ENCODE assay signal across 25 cellular contexts in the genomic region with DNA sequence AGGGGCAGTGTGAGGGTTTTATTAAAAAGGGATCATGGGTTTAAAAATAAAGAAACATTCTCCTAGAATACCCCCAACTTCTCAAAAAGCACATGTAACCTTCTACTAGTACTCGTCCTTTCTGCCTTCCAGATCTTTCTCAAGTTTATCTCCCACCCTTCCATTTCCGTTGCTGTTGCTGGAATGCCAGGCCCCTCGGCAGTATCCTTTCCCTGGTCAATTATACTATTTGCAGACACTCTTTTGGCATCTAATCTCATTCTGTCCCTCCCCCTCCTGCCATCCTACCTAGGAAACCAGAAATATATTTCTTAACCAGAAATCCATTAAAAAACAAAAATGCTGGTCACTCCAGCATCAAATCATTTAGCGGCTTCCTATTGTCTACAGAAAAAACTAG.
DNase-seq lines count a peak whose midpoint lies in the region; ATAC-seq and TF ChIP-seq lines count a peak whose summit lies in the region.
"Had no signal": no experiment of that assay in that cellular context is flagged by ENCODE, and none has a peak within 500 bp of the region (broad histone marks: within the 10 kb centered on the region; RNA-seq: fewer than 3 reads in every experiment).

No MANE protein-coding gene starts in this region.

- ATAC-seq in SK-N-SH treated with all-trans-retinoic acid at 6 μM for 48 hours (no peak), HG02798 (IDR thresholded peaks at IDR 0.05; ENCODE audit: poor library complexity, unreplicated experiment) (no peak), HG02852 (IDR thresholded peaks at IDR 0.05; ENCODE audit: unreplicated experiment) (no peak), GM19351 (IDR thresholded peaks at IDR 0.05; ENCODE audit: unreplicated experiment) (no peak)
- ATAC-seq: A549, GM12878 had no signal

- no peaks in the 10 kb centered on the region for H4K20me1 ChIP-seq in SK-N-SH (ENCODE audit: insufficient read depth)
- H4K20me1 ChIP-seq: BLaER1 had no signal

- H3K23ac ChIP-seq in mesendoderm (ENCODE audit: low read length) = no peak overlapping the region

- no peak overlapping the region for H2BK15ac ChIP-seq in mesendoderm (replicated peaks; ENCODE audit: low read depth)

- H3K27ac ChIP-seq in SK-N-SH (ENCODE audit: low read depth in 2 of 2, low read length in 1 of 2) (peak overlapping the region in 1 of 2 experiments; percentile 28; a peak in 2 of 4 replicates), HUES6 (ENCODE audit: low read depth, low read length) (peak overlapping the region; percentile 29; the same call in 1 of the 2 replicates), mesendoderm (ENCODE audit: low read depth, low read length) (no peak overlapping the region), parathyroid adenoma (peak overlapping the region; percentile 20)
- H3K27ac ChIP-seq: 22Rv1, A549, BLaER1 had no signal

- H3K18ac ChIP-seq in mesendoderm (ENCODE audit: low read length) = no peak overlapping the region

- H2AFZ ChIP-seq in SK-N-SH (ENCODE audit: low read depth) (no peak overlapping the region), parathyroid adenoma (peak overlapping the region; percentile 59)

- peaks cover 0 to 7% of the 10 kb centered on the region in 2 experiments; a peak in 2 of 4 replicates for H3K4me1 ChIP-seq in SK-N-SH (ENCODE audit: control insufficient read depth in 1 of 2, insufficient read depth in 2 of 2, low read depth in 1 of 2, low read length in 1 of 2)
- H3K4me1 ChIP-seq in HUES6 (ENCODE audit: control insufficient read depth, insufficient read depth, low read length) = no peaks in the 10 kb centered on the region
- no peaks in the 10 kb centered on the region for H3K4me1 ChIP-seq in mesendoderm (ENCODE audit: control insufficient read depth, low read depth, low read length)
- H3K4me1 ChIP-seq in parathyroid adenoma = peaks cover 9% of the 10 kb centered on the region
- H3K4me1 ChIP-seq: A549, BLaER1 had no signal

- no peak overlapping the region for H2BK5ac ChIP-seq in mesendoderm (ENCODE audit: low read length)

- POLR2A ChIA-PET in SK-N-SH (lab: Yijun Ruan, JAX) = no interaction called here

- H3F3A ChIP-seq in SK-N-SH (replicated peaks; ENCODE audit: insufficient read depth) = no peaks in the 10 kb centered on the region

- no peak overlapping the region for H3K56ac ChIP-seq in mesendoderm (ENCODE audit: low read length)

- H4K8ac ChIP-seq in mesendoderm (ENCODE audit: low read depth, low read length) = no peak overlapping the region

- H3K36me3 ChIP-seq in SK-N-SH (replicated peaks in 1 of 2; ENCODE audit: control insufficient read depth in 1 of 2, insufficient read depth in 2 of 2, low read length in 1 of 2) (no peaks in the 10 kb centered on the region), HUES6 (ENCODE audit: control insufficient read depth, insufficient read depth, low read length) (no peaks in the 10 kb centered on the region), mesendoderm (ENCODE audit: control insufficient read depth, insufficient read depth, low read length) (no peaks in the 10 kb centered on the region), parathyroid adenoma (ENCODE audit: control insufficient read depth, insufficient read depth, low read length) (no peaks in the 10 kb centered on the region)
- H3K36me3 ChIP-seq: BLaER1 had no signal

- H3K9me2 ChIP-seq in SK-N-SH = no peaks in the 10 kb centered on the region

- peak in 1 of 2 experiments; percentile 75; a peak in 1 of 4 replicates for TF ChIP-seq EP300 in SK-N-SH (IDR thresholded peaks at IDR 0.05; ENCODE audit: borderline replicate concordance in 1 of 2, low read depth in 1 of 2, low read length in 1 of 2)

- DNase-seq in SK-N-SH (peak; percentile 38), mesendoderm (peak; percentile 16)
- DNase-seq: AML-193; C1 segment of cervical spinal cord; CD4-positive, alpha-beta memory T cell; CD4-positive, CD25-positive, alpha-beta regulatory T cell; CD8-positive, alpha-beta memory T cell; COR-L47; DMS 273 treated with DMSO at 0.1 percent for 48 hours; DMS153; DMS53; DMS79; DND-41; EL; GDM1 had no signal

- no peak for TF ChIP-seq RAD21 in SK-N-SH (IDR thresholded peaks at IDR 0.05; ENCODE audit: low read length)

- H3K79me2 ChIP-seq in SK-N-SH (ENCODE audit: insufficient read depth) (no peaks in the 10 kb centered on the region), mesendoderm (ENCODE audit: control insufficient read depth, insufficient read depth, low read length) (no peaks in the 10 kb centered on the region), parathyroid adenoma (no peaks in the 10 kb centered on the region)

- H2AK5ac ChIP-seq in mesendoderm (ENCODE audit: low read length) = no peak overlapping the region

- H4K5ac ChIP-seq in mesendoderm (ENCODE audit: low read length) = no peak overlapping the region

- TF ChIP-seq CTCF in SK-N-SH (IDR thresholded peaks at IDR 0.05) (no peak), parathyroid adenoma (IDR thresholded peaks at IDR 0.05) (no peak)

- CTCF ChIA-PET in SK-N-SH (lab: Yijun Ruan, JAX) = interaction anchor here (0.8 kb wide), 1 partner anchor 10 kb away, joined by 3 read pairs; no protein-coding TSS in a partner anchor

- H3K4me3 ChIP-seq in SK-N-SH (ENCODE audit: low read depth in 2 of 2, low read length in 1 of 2) = no peak overlapping the region
- H3K4me3 ChIP-seq in HUES6 (ENCODE audit: low read depth, low read length) = no peak overlapping the region
- no peak overlapping the region for H3K4me3 ChIP-seq in mesendoderm (ENCODE audit: low read length)
- no peak overlapping the region for H3K4me3 ChIP-seq in parathyroid adenoma (ENCODE audit: low read depth, low read length)
- H3K4me3 ChIP-seq: A549, BLaER1, GM12878 had no signal

- no peak overlapping the region for H3K9ac ChIP-seq in SK-N-SH
- H3K9ac ChIP-seq in HUES6 (ENCODE audit: low read length) = no peak overlapping the region
- H3K9ac ChIP-seq in mesendoderm (ENCODE audit: low read length) = no peak overlapping the region
- no peak overlapping the region for H3K9ac ChIP-seq in parathyroid adenoma
- H3K9ac ChIP-seq: BLaER1 had no signal

- H3K27me3 ChIP-seq in SK-N-SH (ENCODE audit: insufficient read depth) (no peaks in the 10 kb centered on the region), HUES6 (ENCODE audit: control insufficient read depth, insufficient read depth, low read length) (no peaks in the 10 kb centered on the region), mesendoderm (ENCODE audit: insufficient read depth, low read length, poor library complexity) (no peaks in the 10 kb centered on the region), parathyroid adenoma (ENCODE audit: control insufficient read depth, insufficient read depth, low read length) (no peaks in the 10 kb centered on the region)
- H3K27me3 ChIP-seq: BLaER1 had no signal

- H3K9me3 ChIP-seq in SK-N-SH = no peaks in the 10 kb centered on the region
- H3K9me3 ChIP-seq in HUES6 (ENCODE audit: control insufficient read depth, insufficient read depth, low read depth, low read length) = no peaks in the 10 kb centered on the region; the same call in 1 of the 2 replicates
- H3K9me3 ChIP-seq in parathyroid adenoma (ENCODE audit: control insufficient read depth, low read length) = no peaks in the 10 kb centered on the region
- H3K9me3 ChIP-seq: BLaER1 had no signal

- H3K4me2 ChIP-seq in SK-N-SH (no peak overlapping the region), mesendoderm (ENCODE audit: low read length) (no peak overlapping the region), parathyroid adenoma (ENCODE audit: low read length) (no peak overlapping the region)
- H3K4me2 ChIP-seq: A549, BLaER1 had no signal

- no peaks in the 10 kb centered on the region for H3K79me1 ChIP-seq in mesendoderm (ENCODE audit: low read length)

- H2BK120ac ChIP-seq in mesendoderm (ENCODE audit: low read depth, low read length) = no peak overlapping the region

- no peak overlapping the region for H3K4ac ChIP-seq in mesendoderm (ENCODE audit: low read depth, low read length)

- 59% methylated on average over 4 of the region's 4 CpGs for WGBS in SK-N-SH (ENCODE audit: low lambda C conversion rate)
- no CpG with 5 or more reads among the region's 4 CpGs for WGBS in mesendoderm (ENCODE audit: extremely low coverage, insufficient coverage, low lambda C conversion rate)

TF ChIP-seq in SK-N-SH, 30 proteins besides CTCF, POLR2A, EP300 and RAD21 (continues in another document):
- TF ChIP-seq NFIC (IDR thresholded peaks at IDR 0.05; ENCODE audit: borderline replicate concordance) (no peak), TAF1 (IDR thresholded peaks at IDR 0.05; ENCODE audit: borderline replicate concordance, low read depth, low read length) (no peak), FOXM1 (IDR thresholded peaks at IDR 0.05; ENCODE audit: low read depth) (no peak), GATA2 (CRISPR knock-in tag; IDR thresholded peaks at IDR 0.05) (peak; percentile 46; the same call in 1 of the 2 replicates), NRF1 (IDR thresholded peaks at IDR 0.05; ENCODE audit: low read depth, low read length) (no peak), RCOR1 (IDR thresholded peaks at IDR 0.05; ENCODE audit: low read length) (peak; percentile 71; the same call in 1 of the 2 replicates)
- TF ChIP-seq, protein P1, sequence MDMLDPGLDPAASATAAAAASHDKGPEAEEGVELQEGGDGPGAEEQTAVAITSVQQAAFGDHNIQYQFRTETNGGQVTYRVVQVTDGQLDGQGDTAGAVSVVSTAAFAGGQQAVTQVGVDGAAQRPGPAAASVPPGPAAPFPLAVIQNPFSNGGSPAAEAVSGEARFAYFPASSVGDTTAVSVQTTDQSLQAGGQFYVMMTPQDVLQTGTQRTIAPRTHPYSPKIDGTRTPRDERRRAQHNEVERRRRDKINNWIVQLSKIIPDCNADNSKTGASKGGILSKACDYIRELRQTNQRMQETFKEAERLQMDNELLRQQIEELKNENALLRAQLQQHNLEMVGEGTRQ (IDR thresholded peaks at IDR 0.05; ENCODE audit: borderline replicate concordance, low read depth, low read length) = no peak

TF ChIP-seq in SK-N-SH treated with all-trans-retinoic acid at 6 μM for 48 hours, 23 proteins besides CTCF, POLR2A, EP300 and RAD21:
- TF ChIP-seq BACH2 (CRISPR knock-in tag; IDR thresholded peaks at IDR 0.05; ENCODE audit: borderline replicate concordance) (no peak), ZFP30 (CRISPR knock-in tag; IDR thresholded peaks at IDR 0.05) (no peak)
TF ChIP-seq in SK-N-SH treated with all-trans-retinoic acid at 6 μM for 48 hours: peak in this region for 0.
